In genomic region chr20:24950836-24951525, GRCh38 we compare ENCODE assay signal across 12 cellular contexts. TPM values are rescaled to one million over a fixed set of nuclear protein-coding genes. Genes with fewer than 3 reads are reported as not detected.
DNase-seq lines count a peak whose midpoint lies in the region; ATAC-seq and TF ChIP-seq lines count a peak whose summit lies in the region.
"Had no signal": no experiment of that assay in that cellular context is flagged by ENCODE, and none has a peak within 500 bp of the region (broad histone marks: within the 10 kb centered on the region; RNA-seq: fewer than 3 reads in every experiment).

No MANE protein-coding gene starts in this region.

- no peak for TF ChIP-seq CTCF in GM13976 (IDR thresholded peaks at IDR 0.05; ENCODE audit: borderline replicate concordance, control extremely low read depth, extremely low read depth, insufficient read depth, missing control alignments)

- peak overlapping the region; percentile 38 for H3K27ac Mint-ChIP-seq in activated naive CD8-positive, alpha-beta T cell treated with anti-CD3 and anti-CD28 coated beads for 36 hours
- H3K27ac Mint-ChIP-seq in natural killer cell treated with Interleukin-12 subunit alpha and Interleukin-12 subunit beta and Interleukin-15 and Interleukin-18, amount 100 ng/mL, for 72 hours, result peak overlapping the region; percentile 97 to 98

- H3K4me1 Mint-ChIP-seq in activated naive CD8-positive, alpha-beta T cell treated with anti-CD3 and anti-CD28 coated beads for 36 hours, result peaks cover 57% of the 10 kb centered on the region
- peaks cover 71 to 78% of the 10 kb centered on the region in 2 donors for H3K4me1 Mint-ChIP-seq in natural killer cell treated with Interleukin-12 subunit alpha and Interleukin-12 subunit beta and Interleukin-15 and Interleukin-18, amount 100 ng/mL, for 72 hours (ENCODE audit: low read depth in 2 of 2)

- H3K9me3 Mint-ChIP-seq in activated naive CD8-positive, alpha-beta T cell treated with anti-CD3 and anti-CD28 coated beads for 36 hours, result peaks cover 19% of the 10 kb centered on the region
- peaks cover 8% of the 10 kb centered on the region for H3K9me3 Mint-ChIP-seq in natural killer cell treated with Interleukin-12 subunit alpha and Interleukin-12 subunit beta and Interleukin-15 and Interleukin-18, amount 100 ng/mL, for 72 hours

- peaks cover 51% of the 10 kb centered on the region for H3K36me3 Mint-ChIP-seq in activated naive CD8-positive, alpha-beta T cell treated with anti-CD3 and anti-CD28 coated beads for 36 hours
- H3K36me3 Mint-ChIP-seq in natural killer cell treated with Interleukin-12 subunit alpha and Interleukin-12 subunit beta and Interleukin-15 and Interleukin-18, amount 100 ng/mL, for 72 hours, result peaks cover 21% of the 10 kb centered on the region

- peak overlapping the region; percentile 64 for H3K4me3 Mint-ChIP-seq in activated naive CD8-positive, alpha-beta T cell treated with anti-CD3 and anti-CD28 coated beads for 36 hours
- peak overlapping the region; percentile 91 for H3K4me3 Mint-ChIP-seq in natural killer cell treated with Interleukin-12 subunit alpha and Interleukin-12 subunit beta and Interleukin-15 and Interleukin-18, amount 100 ng/mL, for 72 hours

- DNase-seq in DMS 273 (lab: John Stamatoyannopoulos, UW; ENCODE audit: unreplicated experiment) (peak; percentile 35), DMS 273 treated with DMSO at 0.1 percent for 48 hours (lab: John Stamatoyannopoulos, UW) (no peak), GM13976 (ENCODE audit: low spot score) (peak; percentile 21), DMS53 (lab: John Stamatoyannopoulos, UW) (no peak), middle frontal gyrus (ENCODE audit: extremely low spot score, low spot score) (no peak)
- DNase-seq in activated naive CD8-positive, alpha-beta T cell treated with anti-CD3 and anti-CD28 coated beads for 36 hours, result no peak
- DNase-seq in natural killer cell treated with Interleukin-12 subunit alpha and Interleukin-12 subunit beta and Interleukin-15 and Interleukin-18, amount 100 ng/mL, for 72 hours (ENCODE audit: low spot score), result no peak
- DNase-seq: midbrain, NCI-H1105, NCI-H510A treated with DMSO at 0.1 percent for 48 hours, SHP77 treated with DMSO at 0.1 percent for 48 hours had no signal

- H3K27me3 Mint-ChIP-seq in activated naive CD8-positive, alpha-beta T cell treated with anti-CD3 and anti-CD28 coated beads for 36 hours, result no peaks in the 10 kb centered on the region
- H3K27me3 Mint-ChIP-seq in natural killer cell treated with Interleukin-12 subunit alpha and Interleukin-12 subunit beta and Interleukin-15 and Interleukin-18, amount 100 ng/mL, for 72 hours, result no peaks in the 10 kb centered on the region

- ATAC-seq in natural killer cell treated with Interleukin-12 subunit alpha and Interleukin-12 subunit beta and Interleukin-15 and Interleukin-18, amount 100 ng/mL, for 72 hours, result no peak
- no peak for ATAC-seq in HG02870 (IDR thresholded peaks at IDR 0.05; ENCODE audit: unreplicated experiment)

- in situ Hi-C loops in GM13976 (cut with MboI; ENCODE audit: low sequenced_read_pairs, unreplicated experiment), result no loop called here

RNA-seq across cellular contexts. Expression of gene CST7, which starts 1.9 kb away (rescaled TPM):
- total RNA-seq in activated naive CD8-positive, alpha-beta T cell treated with anti-CD3 and anti-CD28 coated beads for 36 hours, result 10 to 100 TPM; 41.5 to 44.7 TPM
- total RNA-seq in natural killer cell treated with Interleukin-12 subunit alpha and Interleukin-12 subunit beta and Interleukin-15 and Interleukin-18, amount 100 ng/mL, for 72 hours, result 100 to 1,000 TPM in 1 of 2 donors, 10 to 100 TPM in 1; 77.8 to 129 TPM

RNA-seq across cellular contexts. Expression of gene APMAP, which starts 41.6 kb away (rescaled TPM):
- total RNA-seq in activated naive CD8-positive, alpha-beta T cell treated with anti-CD3 and anti-CD28 coated beads for 36 hours, result 10 to 100 TPM; 47.9 to 48.8 TPM
- total RNA-seq in natural killer cell treated with Interleukin-12 subunit alpha and Interleukin-12 subunit beta and Interleukin-15 and Interleukin-18, amount 100 ng/mL, for 72 hours, result 100 to 1,000 TPM; 109 to 206 TPM

Comparison
In these comparisons a context has a peak if more than half of its experiments do, and no peak if none do; other contexts are left out.
1. DNase-seq: peak in DMS 273 (single experiment) and GM13976 (single experiment); none in DMS 273 treated with DMSO at 0.1 percent for 48 hours (single experiment), activated naive CD8-positive, alpha-beta T cell treated with anti-CD3 and anti-CD28 coated beads for 36 hours (single experiment), natural killer cell treated with Interleukin-12 subunit alpha and Interleukin-12 subunit beta and Interleukin-15 and Interleukin-18, amount 100 ng/mL, for 72 hours (single experiment), DMS53 (single experiment) and middle frontal gyrus (single experiment).